ENCODE assay signal across 1 cellular context in the genomic region with DNA sequence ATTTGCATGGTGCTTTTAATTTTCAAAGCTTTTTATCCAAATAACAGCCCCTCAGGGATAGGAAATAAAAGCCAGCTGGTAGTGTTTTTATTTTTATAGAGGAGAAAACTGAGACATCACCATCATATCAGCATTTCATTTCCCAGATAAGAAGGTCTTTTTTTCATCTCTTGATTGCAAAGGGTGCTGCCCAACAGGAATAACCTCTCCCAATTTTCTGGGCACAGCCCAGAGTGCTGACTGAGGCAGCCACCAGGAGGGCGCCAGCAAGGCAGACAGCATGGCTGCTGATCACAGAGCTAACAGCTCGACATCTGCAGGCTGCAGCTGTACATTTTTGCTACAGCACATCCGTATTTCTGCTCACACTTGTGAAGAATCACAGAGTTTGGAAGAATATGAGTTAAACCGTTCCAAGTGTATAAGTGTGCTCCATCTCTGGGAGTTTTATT.
TF ChIP-seq lines count a peak whose summit lies in the region.

No MANE protein-coding gene starts in this region.

TF ChIP-seq in IMR-90, 13 proteins besides CTCF, POLR2A, EP300 and RAD21:
- TF ChIP-seq BHLHE40 (IDR thresholded peaks at IDR 0.05; ENCODE audit: low read depth, low read length) (no peak), FOS (IDR thresholded peaks at IDR 0.05; ENCODE audit: low read depth, low read length) (no peak), MXI1 (IDR thresholded peaks at IDR 0.05; ENCODE audit: borderline replicate concordance, low read depth, low read length) (no peak), NFE2L2 (IDR thresholded peaks at IDR 0.05; ENCODE audit: low read depth, low read length) (no peak), MAFK (IDR thresholded peaks at IDR 0.05; ENCODE audit: low read depth, low read length) (no peak), SMC3 (IDR thresholded peaks at IDR 0.05; ENCODE audit: low read depth, low read length) (no peak), CHD1 (IDR thresholded peaks at IDR 0.05; ENCODE audit: low read depth, low read length) (no peak), MAZ (IDR thresholded peaks at IDR 0.05; ENCODE audit: borderline replicate concordance, low read depth, low read length) (no peak), RFX5 (IDR thresholded peaks at IDR 0.05; ENCODE audit: low read depth, low read length) (no peak), RCOR1 (IDR thresholded peaks at IDR 0.05; ENCODE audit: insufficient replicate concordance, low read length) (no peak), CEBPB (IDR thresholded peaks at IDR 0.05; ENCODE audit: low read depth, low read length) (no peak)
- TF ChIP-seq, protein P1, sequence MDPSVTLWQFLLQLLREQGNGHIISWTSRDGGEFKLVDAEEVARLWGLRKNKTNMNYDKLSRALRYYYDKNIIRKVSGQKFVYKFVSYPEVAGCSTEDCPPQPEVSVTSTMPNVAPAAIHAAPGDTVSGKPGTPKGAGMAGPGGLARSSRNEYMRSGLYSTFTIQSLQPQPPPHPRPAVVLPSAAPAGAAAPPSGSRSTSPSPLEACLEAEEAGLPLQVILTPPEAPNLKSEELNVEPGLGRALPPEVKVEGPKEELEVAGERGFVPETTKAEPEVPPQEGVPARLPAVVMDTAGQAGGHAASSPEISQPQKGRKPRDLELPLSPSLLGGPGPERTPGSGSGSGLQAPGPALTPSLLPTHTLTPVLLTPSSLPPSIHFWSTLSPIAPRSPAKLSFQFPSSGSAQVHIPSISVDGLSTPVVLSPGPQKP (IDR thresholded peaks at IDR 0.05; ENCODE audit: borderline replicate concordance, low read depth, low read length) = no peak
- TF ChIP-seq, protein P2, sequence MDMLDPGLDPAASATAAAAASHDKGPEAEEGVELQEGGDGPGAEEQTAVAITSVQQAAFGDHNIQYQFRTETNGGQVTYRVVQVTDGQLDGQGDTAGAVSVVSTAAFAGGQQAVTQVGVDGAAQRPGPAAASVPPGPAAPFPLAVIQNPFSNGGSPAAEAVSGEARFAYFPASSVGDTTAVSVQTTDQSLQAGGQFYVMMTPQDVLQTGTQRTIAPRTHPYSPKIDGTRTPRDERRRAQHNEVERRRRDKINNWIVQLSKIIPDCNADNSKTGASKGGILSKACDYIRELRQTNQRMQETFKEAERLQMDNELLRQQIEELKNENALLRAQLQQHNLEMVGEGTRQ (IDR thresholded peaks at IDR 0.05; ENCODE audit: low read depth, low read length) = no peak
TF ChIP-seq in IMR-90: peak in this region for 0.
